23 cellular contexts compared by ENCODE assay signal in the genomic region with DNA sequence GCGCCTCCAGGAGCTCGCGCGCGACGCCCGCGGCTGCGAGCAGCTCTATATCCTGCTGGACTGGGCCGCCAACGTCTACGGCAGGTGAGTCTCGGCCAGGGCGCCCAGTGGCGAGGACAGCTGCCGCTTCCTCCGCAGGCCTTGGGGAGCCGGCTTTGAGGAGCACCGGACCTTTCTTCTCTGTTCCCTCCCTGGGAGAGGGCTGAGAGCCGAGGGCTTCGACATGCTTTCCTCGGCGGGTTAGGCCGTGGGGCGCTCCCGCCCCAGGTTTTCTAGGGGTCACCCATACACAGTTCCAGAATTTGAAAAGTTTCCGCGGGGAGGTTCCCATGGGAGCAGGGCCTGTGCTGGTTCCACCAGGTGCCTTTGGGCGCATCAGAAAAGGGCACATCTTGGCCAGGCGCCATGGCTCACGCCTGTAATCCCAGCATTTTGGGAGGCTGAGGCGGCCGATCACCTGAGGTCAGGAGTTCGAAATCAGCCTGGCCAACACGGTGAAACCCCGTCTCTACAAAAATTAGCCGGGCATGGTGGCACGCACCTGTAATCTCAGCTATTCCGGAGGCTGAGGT. TPM values are rescaled to one million over a fixed set of nuclear protein-coding genes. Genes with fewer than 3 reads are reported as not detected.
"Had no signal": no experiment of that assay in that cellular context is flagged by ENCODE, and none has a peak within 500 bp of the region (broad histone marks: within the 10 kb centered on the region; RNA-seq: fewer than 3 reads in every experiment).

No MANE protein-coding gene starts in this region.

- H3K27ac Mint-ChIP-seq: activated CD4-positive, alpha-beta T cell treated with anti-CD3 and anti-CD28 coated beads, Interleukin-2, amount 10 ng/mL, durations not matched to agents 24 days and 14 days; dendritic cell treated with granulocyte-macrophage colony-stimulating factor and Interleukin-4, amounts not matched to agents 40 ng/mL and 50 ng/mL, for 4 days; progenitor cell of endocrine pancreas had no signal

- H3K9me3 ChIP-seq: esophagus squamous epithelium, stomach, testis, upper lobe of left lung had no signal

- H3K79me2 ChIP-seq: hepatocyte had no signal

- FAIRE-seq: bronchial epithelial cell, islet of Langerhans, small intestine had no signal

- H3K27ac ChIP-seq: hepatocyte, testis, upper lobe of left lung had no signal

- H2AFZ ChIP-seq: hepatocyte had no signal

- H3K36me3 ChIP-seq: esophagus squamous epithelium, stomach, upper lobe of left lung had no signal

- H3K4me2 ChIP-seq: hepatocyte had no signal

- DNase-seq: activated CD4-positive, alpha-beta T cell treated with anti-CD3 and anti-CD28 coated beads, Interleukin-2, amount 10 ng/mL, durations not matched to agents 24 days and 14 days; activated CD8-positive, alpha-beta memory T cell treated with anti-CD3 and anti-CD28 coated beads, Interleukin-2, amount 50 U/mL, for 4 hours; activated effector memory CD4-positive, alpha-beta T cell treated with anti-CD3 and anti-CD28 coated beads, Interleukin-2, amount 50 U/mL, for 16 hours; activated naive CD4-positive, alpha-beta T cell treated with anti-CD3 and anti-CD28 coated beads, Interleukin-2, amount 50 U/mL, for 16 hours; activated T-cell treated with anti-CD3 and anti-CD28 coated beads, Interleukin-2, amount 50 U/mL, for 4 hours; effector CD8-positive, alpha-beta T cell; esophagus squamous epithelium; stimulated activated CD4-positive, alpha-beta T cell treated with anti-CD3 and anti-CD28 coated beads, Interleukin-2, amount 100 ng/mL, for 48 hours; T1000; testis had no signal

- ATAC-seq: activated T-cell treated with anti-CD3 and anti-CD28 coated beads, Interleukin-2, amount 50 U/mL, for 4 hours had no signal

- H3K9me3 Mint-ChIP-seq: activated CD4-positive, alpha-beta T cell treated with anti-CD3 and anti-CD28 coated beads, Interleukin-2, amount 10 ng/mL, durations not matched to agents 24 days and 14 days; activated T-cell treated with anti-CD3 and anti-CD28 coated beads, Interleukin-2, amount 50 U/mL, for 4 hours; dendritic cell treated with granulocyte-macrophage colony-stimulating factor and Interleukin-4, amounts not matched to agents 40 ng/mL and 50 ng/mL, for 4 days had no signal

- H3K4me3 ChIP-seq: hepatocyte had no signal

- H3K27me3 ChIP-seq: hepatocyte, testis had no signal

RNA-seq across cellular contexts. Expression of gene EXOC3L4, which starts 8.2 kb away (rescaled TPM):
- total RNA-seq: activated CD4-positive, alpha-beta T cell treated with anti-CD3 and anti-CD28 coated beads, Interleukin-2, amount 10 ng/mL, durations not matched to agents 24 days and 14 days; activated T-cell treated with anti-CD3 and anti-CD28 coated beads, Interleukin-2, amount 50 U/mL, for 4 hours; bronchial epithelial cell; glomerular endothelial cell; mononuclear cell; T-helper 1 cell treated with Interleukin-12 subunit alpha and Interleukin-12 subunit beta and Interleukin-4 antibody, amounts not matched to agents 30 ng/mL and 1 ng/mL, for 36 hours had no signal
- polyA plus RNA-seq: neural cell had no signal

RNA-seq across cellular contexts. Expression of gene LBHD2, which starts 18.8 kb away (rescaled TPM):
- total RNA-seq: activated CD4-positive, alpha-beta T cell treated with anti-CD3 and anti-CD28 coated beads, Interleukin-2, amount 10 ng/mL, durations not matched to agents 24 days and 14 days; activated T-cell treated with anti-CD3 and anti-CD28 coated beads, Interleukin-2, amount 50 U/mL, for 4 hours; bronchial epithelial cell; cerebellum; glomerular endothelial cell; hepatocyte; mononuclear cell; progenitor cell of endocrine pancreas; stomach; T-helper 1 cell treated with Interleukin-12 subunit alpha and Interleukin-12 subunit beta and Interleukin-4 antibody, amounts not matched to agents 30 ng/mL and 1 ng/mL, for 36 hours; upper lobe of left lung had no signal
- polyA plus RNA-seq: neural cell, small intestine, stomach had no signal
